1 cellular context compared by ENCODE assay signal in the genomic region with DNA sequence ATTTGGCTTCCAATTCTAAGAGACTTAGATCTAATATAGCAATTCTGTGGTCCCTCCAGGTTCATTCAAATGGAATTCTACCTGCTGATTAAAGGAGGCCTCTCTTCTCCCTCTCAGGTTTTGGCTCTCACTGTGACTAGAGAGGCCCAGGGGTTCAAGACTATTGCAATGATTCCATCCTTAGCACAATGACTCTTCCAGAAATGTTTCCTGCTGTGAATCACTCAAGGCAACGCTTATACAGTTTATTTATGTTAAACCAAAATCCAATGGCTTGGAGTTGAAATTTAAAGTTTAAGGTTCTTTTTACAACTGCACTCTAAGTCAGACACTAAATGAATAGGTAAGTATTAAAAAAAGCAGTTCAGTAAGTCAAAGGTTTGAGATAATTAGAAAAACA.
TF ChIP-seq lines count a peak whose summit lies in the region.

No MANE protein-coding gene starts in this region.

TF ChIP-seq in GM23338, 12 proteins besides CTCF, POLR2A, EP300 and RAD21 (continued from another document):
- TF ChIP-seq, protein P1, sequence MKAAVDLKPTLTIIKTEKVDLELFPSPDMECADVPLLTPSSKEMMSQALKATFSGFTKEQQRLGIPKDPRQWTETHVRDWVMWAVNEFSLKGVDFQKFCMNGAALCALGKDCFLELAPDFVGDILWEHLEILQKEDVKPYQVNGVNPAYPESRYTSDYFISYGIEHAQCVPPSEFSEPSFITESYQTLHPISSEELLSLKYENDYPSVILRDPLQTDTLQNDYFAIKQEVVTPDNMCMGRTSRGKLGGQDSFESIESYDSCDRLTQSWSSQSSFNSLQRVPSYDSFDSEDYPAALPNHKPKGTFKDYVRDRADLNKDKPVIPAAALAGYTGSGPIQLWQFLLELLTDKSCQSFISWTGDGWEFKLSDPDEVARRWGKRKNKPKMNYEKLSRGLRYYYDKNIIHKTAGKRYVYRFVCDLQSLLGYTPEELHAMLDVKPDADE (IDR thresholded peaks at IDR 0.05): no peak
- no peak for TF ChIP-seq NANOG (IDR thresholded peaks at IDR 0.05; ENCODE audit: borderline replicate concordance)
- TF ChIP-seq EZH2 (IDR thresholded peaks at IDR 0.05; ENCODE audit: low read depth, unreplicated experiment): no peak
- TF ChIP-seq, protein P2, sequence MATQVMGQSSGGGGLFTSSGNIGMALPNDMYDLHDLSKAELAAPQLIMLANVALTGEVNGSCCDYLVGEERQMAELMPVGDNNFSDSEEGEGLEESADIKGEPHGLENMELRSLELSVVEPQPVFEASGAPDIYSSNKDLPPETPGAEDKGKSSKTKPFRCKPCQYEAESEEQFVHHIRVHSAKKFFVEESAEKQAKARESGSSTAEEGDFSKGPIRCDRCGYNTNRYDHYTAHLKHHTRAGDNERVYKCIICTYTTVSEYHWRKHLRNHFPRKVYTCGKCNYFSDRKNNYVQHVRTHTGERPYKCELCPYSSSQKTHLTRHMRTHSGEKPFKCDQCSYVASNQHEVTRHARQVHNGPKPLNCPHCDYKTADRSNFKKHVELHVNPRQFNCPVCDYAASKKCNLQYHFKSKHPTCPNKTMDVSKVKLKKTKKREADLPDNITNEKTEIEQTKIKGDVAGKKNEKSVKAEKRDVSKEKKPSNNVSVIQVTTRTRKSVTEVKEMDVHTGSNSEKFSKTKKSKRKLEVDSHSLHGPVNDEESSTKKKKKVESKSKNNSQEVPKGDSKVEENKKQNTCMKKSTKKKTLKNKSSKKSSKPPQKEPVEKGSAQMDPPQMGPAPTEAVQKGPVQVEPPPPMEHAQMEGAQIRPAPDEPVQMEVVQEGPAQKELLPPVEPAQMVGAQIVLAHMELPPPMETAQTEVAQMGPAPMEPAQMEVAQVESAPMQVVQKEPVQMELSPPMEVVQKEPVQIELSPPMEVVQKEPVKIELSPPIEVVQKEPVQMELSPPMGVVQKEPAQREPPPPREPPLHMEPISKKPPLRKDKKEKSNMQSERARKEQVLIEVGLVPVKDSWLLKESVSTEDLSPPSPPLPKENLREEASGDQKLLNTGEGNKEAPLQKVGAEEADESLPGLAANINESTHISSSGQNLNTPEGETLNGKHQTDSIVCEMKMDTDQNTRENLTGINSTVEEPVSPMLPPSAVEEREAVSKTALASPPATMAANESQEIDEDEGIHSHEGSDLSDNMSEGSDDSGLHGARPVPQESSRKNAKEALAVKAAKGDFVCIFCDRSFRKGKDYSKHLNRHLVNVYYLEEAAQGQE (IDR thresholded peaks at IDR 0.05; ENCODE audit: unreplicated experiment): no peak
- no peak for TF ChIP-seq JUNB (IDR thresholded peaks at IDR 0.05; ENCODE audit: unreplicated experiment)
- no peak for TF ChIP-seq STAT1 (IDR thresholded peaks at IDR 0.05; ENCODE audit: unreplicated experiment)
- TF ChIP-seq ZNF114 (CRISPR knock-in tag; IDR thresholded peaks at IDR 0.05): no peak
- TF ChIP-seq POLR2AphosphoS5 (IDR thresholded peaks at IDR 0.05; ENCODE audit: low read depth): no peak
- no peak for TF ChIP-seq CREB1 (CRISPR knock-in tag; IDR thresholded peaks at IDR 0.05; ENCODE audit: low read depth)
